ENCODE assay signal across 15 cellular contexts in the genomic region with DNA sequence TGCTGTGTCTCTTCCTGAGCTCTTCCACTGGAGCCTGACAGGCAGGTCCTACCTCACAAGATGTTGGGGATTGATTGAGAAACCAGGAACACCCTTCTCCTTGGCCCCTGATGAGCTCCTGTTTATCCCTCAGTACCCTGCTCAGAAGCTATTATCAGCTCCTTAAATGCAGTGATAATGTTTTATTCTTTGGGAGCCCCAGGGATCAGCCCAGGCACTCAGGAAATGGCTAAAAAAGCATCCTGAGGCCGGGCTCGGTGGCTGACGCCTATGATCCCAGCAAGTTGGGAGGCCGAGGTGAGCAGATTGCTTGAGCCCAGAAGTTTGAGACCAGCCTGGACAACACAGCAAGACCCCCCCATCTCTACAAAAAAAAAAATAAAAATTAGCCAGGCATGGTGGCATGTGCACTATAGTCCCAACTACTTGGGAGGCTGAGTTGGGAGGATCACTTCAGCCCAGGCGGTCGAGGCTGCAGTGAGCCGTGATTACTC. TPM values are rescaled to one million over a fixed set of nuclear protein-coding genes. Genes with fewer than 3 reads are reported as not detected.
DNase-seq lines count a peak whose midpoint lies in the region; ATAC-seq, FAIRE-seq and TF ChIP-seq lines count a peak whose summit lies in the region.
"Had no signal": no experiment of that assay in that cellular context is flagged by ENCODE, and none has a peak within 500 bp of the region (broad histone marks: within the 10 kb centered on the region; RNA-seq: fewer than 3 reads in every experiment).

No MANE protein-coding gene starts in this region.

- H3K79me2 ChIP-seq in mesendoderm (ENCODE audit: control insufficient read depth, insufficient read depth, low read length), result no peaks in the 10 kb centered on the region

- FAIRE-seq in GM12892 (lab: Jason Lieb, UNC), result no peak
- FAIRE-seq: GM12891 had no signal

- no peak overlapping the region for H2BK15ac ChIP-seq in mesendoderm (replicated peaks; ENCODE audit: low read depth)

- peaks cover 26% of the 10 kb centered on the region for H3K9me3 ChIP-seq in BLaER1
- H3K9me3 ChIP-seq: prostate gland had no signal

- H3K27me3 Mint-ChIP-seq in Calu3 (ENCODE audit: unreplicated experiment), result no peaks in the 10 kb centered on the region
- H3K27me3 Mint-ChIP-seq in activated T-helper 17 cell treated with anti-CD3 and anti-CD28 coated beads, Interleukin-2, amount 50 U/mL, for 72 hours, result no peaks in the 10 kb centered on the region

- no peaks in the 10 kb centered on the region for H3K79me1 ChIP-seq in mesendoderm (ENCODE audit: low read length)

- no peak overlapping the region for H4K5ac ChIP-seq in mesendoderm (ENCODE audit: low read length)

- H3K23ac ChIP-seq in mesendoderm (ENCODE audit: low read length), result no peak overlapping the region

- H3K27ac ChIP-seq in BLaER1, result no peak overlapping the region
- no peak overlapping the region for H3K27ac ChIP-seq in mesendoderm (ENCODE audit: low read depth, low read length)
- H3K27ac ChIP-seq: heart left ventricle, prostate gland had no signal

- H3K27me3 ChIP-seq in BLaER1, result peaks cover 24% of the 10 kb centered on the region
- peaks cover under 1% of the 10 kb centered on the region for H3K27me3 ChIP-seq in mesendoderm (ENCODE audit: insufficient read depth, low read length, poor library complexity)

- H2BK120ac ChIP-seq in mesendoderm (ENCODE audit: low read depth, low read length), result no peak overlapping the region

- CTCF ChIA-PET in Calu3 (lab: Charles Lee), result interaction anchor here (1.0 to 2.2 kb wide), 4 partner anchors 12 to 401 kb away, joined by 3 to 8 read pairs (median 5); no protein-coding TSS in a partner anchor

- H2BK5ac ChIP-seq in mesendoderm (ENCODE audit: low read length), result no peak overlapping the region

- no peak for ATAC-seq in activated T-helper 17 cell treated with anti-CD3 and anti-CD28 coated beads, Interleukin-2, amount 50 U/mL, for 72 hours (replicated peaks)
- ATAC-seq in HG03521 (IDR thresholded peaks at IDR 0.05; ENCODE audit: unreplicated experiment), result no peak

- H3K18ac ChIP-seq in mesendoderm (ENCODE audit: low read length), result no peak overlapping the region

- peak overlapping the region; percentile 12 for H3K4me3 Mint-ChIP-seq in Calu3 (ENCODE audit: low read depth, unreplicated experiment)
- H3K4me3 Mint-ChIP-seq in activated T-helper 17 cell treated with anti-CD3 and anti-CD28 coated beads, Interleukin-2, amount 50 U/mL, for 72 hours, result peak overlapping the region; percentile 30
- H3K4me3 Mint-ChIP-seq: naive B cell had no signal

- no peak overlapping the region for H2AK5ac ChIP-seq in mesendoderm (ENCODE audit: low read length)

- H3K4me3 ChIP-seq in BLaER1 (no peak overlapping the region), mesendoderm (ENCODE audit: low read length) (no peak overlapping the region)
- H3K4me3 ChIP-seq: heart left ventricle, prostate gland, skin epidermis had no signal

- H3K4me1 ChIP-seq in BLaER1 (peaks cover 44% of the 10 kb centered on the region), mesendoderm (ENCODE audit: control insufficient read depth, low read depth, low read length) (peaks cover 2% of the 10 kb centered on the region)
- H3K4me1 ChIP-seq: prostate gland had no signal

- H3K4me2 ChIP-seq in BLaER1 (peak overlapping the region; percentile 49), mesendoderm (ENCODE audit: low read length) (no peak overlapping the region)

- BruUV-seq in Calu3 (replicated peaks; lab: Mats Ljungman, UMichigan), result no TSS peak

- no peak overlapping the region for H4K8ac ChIP-seq in mesendoderm (ENCODE audit: low read depth, low read length)

- DNase-seq in Calu3, result no peak
- DNase-seq in mesendoderm, result peak; percentile 54
- no peak for DNase-seq in NCI-H1694 treated with DMSO at 0.1 percent for 48 hours (lab: John Stamatoyannopoulos, UW)
- DNase-seq in GM12892 (ENCODE audit: insufficient read length), result no peak
- DNase-seq in COR-L47 (lab: John Stamatoyannopoulos, UW), result no peak
- DNase-seq: naive B cell, NCI-H1436, NCI-H82 had no signal

- H3K4ac ChIP-seq in mesendoderm (ENCODE audit: low read depth, low read length), result no peak overlapping the region

- no peak for TF ChIP-seq CTCF in Calu3 (IDR thresholded peaks at IDR 0.05; ENCODE audit: unreplicated experiment)

- H3K9me3 Mint-ChIP-seq in Calu3 (ENCODE audit: low read depth, unreplicated experiment), result peaks cover 12% of the 10 kb centered on the region
- peaks cover 16% of the 10 kb centered on the region for H3K9me3 Mint-ChIP-seq in activated T-helper 17 cell treated with anti-CD3 and anti-CD28 coated beads, Interleukin-2, amount 50 U/mL, for 72 hours

- peaks cover under 1% of the 10 kb centered on the region; the same call in 1 of the 2 replicates for H4K20me1 ChIP-seq in BLaER1

- intact Hi-C loops in Calu3 (cut with micrococcal nuclease; ENCODE audit: unreplicated experiment), result no loop called here

- H3K27ac Mint-ChIP-seq in Calu3 (ENCODE audit: unreplicated experiment), result peak overlapping the region; percentile 73
- peak overlapping the region; percentile 62 for H3K27ac Mint-ChIP-seq in activated T-helper 17 cell treated with anti-CD3 and anti-CD28 coated beads, Interleukin-2, amount 50 U/mL, for 72 hours

- peaks cover 15% of the 10 kb centered on the region for H3K4me1 Mint-ChIP-seq in Calu3 (ENCODE audit: low read depth, unreplicated experiment)
- H3K4me1 Mint-ChIP-seq in activated T-helper 17 cell treated with anti-CD3 and anti-CD28 coated beads, Interleukin-2, amount 50 U/mL, for 72 hours, result peaks cover 6% of the 10 kb centered on the region

- no peak for TF ChIP-seq POLR2A in GM12892 (IDR thresholded peaks at IDR 0.05; ENCODE audit: low read depth, low read length)

- H3K56ac ChIP-seq in mesendoderm (ENCODE audit: low read length), result no peak overlapping the region

- H3K36me3 Mint-ChIP-seq in Calu3 (ENCODE audit: insufficient read depth, unreplicated experiment), result peaks cover 50% of the 10 kb centered on the region
- H3K36me3 Mint-ChIP-seq in activated T-helper 17 cell treated with anti-CD3 and anti-CD28 coated beads, Interleukin-2, amount 50 U/mL, for 72 hours (ENCODE audit: low read depth), result peaks cover 8% of the 10 kb centered on the region

- H3K9ac ChIP-seq in BLaER1, result no peak overlapping the region
- H3K9ac ChIP-seq in mesendoderm (ENCODE audit: low read length), result no peak overlapping the region

- WGBS in mesendoderm (ENCODE audit: extremely low coverage, insufficient coverage, low lambda C conversion rate), result no CpG with 5 or more reads among the region's 7 CpGs

- H3K36me3 ChIP-seq in BLaER1, result 0 out of 2 replicates have a peak, but pooled peaks cover 3% of the 10 kb centered on the region
- no peaks in the 10 kb centered on the region for H3K36me3 ChIP-seq in mesendoderm (ENCODE audit: control insufficient read depth, insufficient read depth, low read length)
- H3K36me3 ChIP-seq: heart left ventricle, prostate gland had no signal

RNA-seq across cellular contexts. Expression of gene PHLDA2, which starts 4.9 kb away (rescaled TPM):
- total RNA-seq in Calu3 (2022), result 111 and 142 TPM in 2 replicates
- total RNA-seq in activated T-helper 17 cell treated with anti-CD3 and anti-CD28 coated beads, Interleukin-2, amount 50 U/mL, for 72 hours, result 1 to 10 TPM; 5.6 to 9.1 TPM
- polyA plus RNA-seq in mesendoderm (2013, experiment 1 of 2), result 18.5 TPM
- polyA plus RNA-seq in mesendoderm (2013, experiment 2 of 2), result 18.7 TPM
- not detected for polyA plus RNA-seq in GM12892 (2012; ENCODE audit: missing spikeins)

RNA-seq across cellular contexts. Expression of gene CDKN1C, which starts 48.5 kb away (rescaled TPM):
- total RNA-seq in Calu3 (2022), result 2.2 and 2.4 TPM in 2 replicates
- total RNA-seq in activated T-helper 17 cell treated with anti-CD3 and anti-CD28 coated beads, Interleukin-2, amount 50 U/mL, for 72 hours, result 10 to 100 TPM in 1 of 2 donors, under 1 TPM in 1; 0.58 to 34.8 TPM
- polyA plus RNA-seq in mesendoderm (2013, experiment 1 of 2), result 4.1 TPM
- 4.4 TPM for polyA plus RNA-seq in mesendoderm (2013, experiment 2 of 2)
- not detected for polyA plus RNA-seq in GM12892 (2012; ENCODE audit: missing spikeins)

RNA-seq across cellular contexts. Expression of gene NAP1L4, which starts 58.0 kb away (rescaled TPM):
- 140 and 150 TPM in 2 replicates for total RNA-seq in Calu3 (2022)
- 100 to 1,000 TPM; 301 to 344 TPM for total RNA-seq in activated T-helper 17 cell treated with anti-CD3 and anti-CD28 coated beads, Interleukin-2, amount 50 U/mL, for 72 hours
- 166 TPM for polyA plus RNA-seq in mesendoderm (2013, experiment 1 of 2)
- polyA plus RNA-seq in mesendoderm (2013, experiment 2 of 2), result 172 TPM
- polyA plus RNA-seq in GM12892 (2012; ENCODE audit: missing spikeins), result 105 TPM

Comparison
In these comparisons a context has a peak if more than half of its experiments do, and no peak if none do; other contexts are left out.
1. RNA of gene PHLDA2, which starts 4.9 kb away (total RNA-seq): 111 to 142 TPM in Calu3; 5.6 to 9.1 TPM in activated T-helper 17 cell treated with anti-CD3 and anti-CD28 coated beads, Interleukin-2, amount 50 U/mL, for 72 hours; every median in the first group is over 10 times any median in the second.